ENCODE assay signal across 1 cellular context in genomic region chr3:188918086-188918485, GRCh38.
TF ChIP-seq lines count a peak whose summit lies in the region.

No MANE protein-coding gene starts in this region.

TF ChIP-seq in GM23338, 12 proteins besides CTCF, POLR2A, EP300 and RAD21 (continued from another document):
- no peak for TF ChIP-seq ZNF462 (CRISPR knock-in tag; IDR thresholded peaks at IDR 0.05)
